Comparison of ENCODE assay signal across 25 cellular contexts in the genomic region with DNA sequence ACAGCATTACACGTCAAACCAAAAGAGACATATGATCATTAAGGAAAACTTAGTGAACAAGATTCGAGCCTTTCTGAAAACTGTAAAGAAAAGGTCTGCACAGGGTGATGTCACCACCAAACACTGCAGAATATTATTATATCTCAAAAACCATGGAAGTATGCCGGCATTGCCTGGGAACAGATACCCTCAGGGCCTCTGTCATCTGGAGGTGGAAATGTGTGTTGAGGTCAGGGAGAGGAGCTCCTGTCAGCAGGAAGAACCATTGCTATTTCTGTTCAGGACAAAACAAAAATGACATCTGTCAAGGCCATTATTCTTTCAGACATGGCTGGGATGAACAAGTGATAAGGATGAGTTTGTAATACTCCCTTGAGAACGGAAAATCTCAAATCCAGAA.
"Had no signal": no experiment of that assay in that cellular context is flagged by ENCODE, and none has a peak within 500 bp of the region (broad histone marks: within the 10 kb centered on the region; RNA-seq: fewer than 3 reads in every experiment).

No MANE protein-coding gene starts in this region.

- H3K27ac ChIP-seq: Peyer's patch had no signal

- H3K27me3 Mint-ChIP-seq: activated B cell treated with CpG ODN at 0.5 μM for 24 hours; activated CD4-positive, alpha-beta memory T cell treated with anti-CD3 and anti-CD28 coated beads for 36 hours; activated naive CD8-positive, alpha-beta T cell; activated T-helper 17 cell treated with anti-CD3 and anti-CD28 coated beads, Interleukin-2, amount 50 U/mL, for 72 hours; T-helper 17 cell had no signal

- H3K9me3 ChIP-seq: Peyer's patch had no signal

- H3K9me3 Mint-ChIP-seq: activated CD4-positive, alpha-beta memory T cell treated with anti-CD3 and anti-CD28 coated beads for 36 hours; activated naive CD4-positive, alpha-beta T cell treated with anti-CD3 and anti-CD28 coated beads for 36 hours; activated T-helper 17 cell treated with anti-CD3 and anti-CD28 coated beads, Interleukin-2, amount 50 U/mL, for 72 hours had no signal

- H3K36me3 ChIP-seq: Peyer's patch had no signal

- H3K4me1 Mint-ChIP-seq: activated B cell treated with CpG ODN at 0.5 μM for 24 hours; activated CD4-positive, alpha-beta T cell treated with anti-CD3 and anti-CD28 coated beads, Interleukin-2, amount 10 ng/mL, durations not matched to agents 24 days and 14 days; activated T-helper 17 cell treated with anti-CD3 and anti-CD28 coated beads, Interleukin-2, amount 50 U/mL, for 72 hours; T-helper 17 cell had no signal

- H3K27me3 ChIP-seq: Peyer's patch had no signal

- ATAC-seq: activated T-helper 17 cell treated with anti-CD3 and anti-CD28 coated beads, Interleukin-2, amount 50 U/mL, for 72 hours; T-helper 17 cell had no signal

- H3K4me3 Mint-ChIP-seq: activated B cell treated with CpG ODN at 0.5 μM for 24 hours; activated CD4-positive, alpha-beta memory T cell treated with anti-CD3 and anti-CD28 coated beads for 36 hours; activated CD4-positive, alpha-beta T cell treated with anti-CD3 and anti-CD28 coated beads, Interleukin-2, amount 10 ng/mL, durations not matched to agents 24 days and 14 days; activated naive CD4-positive, alpha-beta T cell treated with anti-CD3 and anti-CD28 coated beads for 36 hours; activated naive CD8-positive, alpha-beta T cell; activated T-helper 17 cell treated with anti-CD3 and anti-CD28 coated beads, Interleukin-2, amount 50 U/mL, for 72 hours; T-helper 17 cell had no signal

- H3K27ac Mint-ChIP-seq: activated B cell treated with CpG ODN at 0.5 μM for 24 hours; activated CD4-positive, alpha-beta memory T cell treated with anti-CD3 and anti-CD28 coated beads for 36 hours; activated CD4-positive, alpha-beta T cell treated with anti-CD3 and anti-CD28 coated beads, Interleukin-2, amount 10 ng/mL, durations not matched to agents 24 days and 14 days; activated naive CD4-positive, alpha-beta T cell treated with anti-CD3 and anti-CD28 coated beads for 36 hours; activated naive CD8-positive, alpha-beta T cell; activated T-helper 17 cell treated with anti-CD3 and anti-CD28 coated beads, Interleukin-2, amount 50 U/mL, for 72 hours; T-helper 17 cell had no signal

- DNase-seq: activated B cell treated with CpG ODN at 0.5 μM for 24 hours; activated CD4-positive, alpha-beta memory T cell treated with anti-CD3 and anti-CD28 coated beads for 36 hours; activated CD4-positive, alpha-beta T cell treated with anti-CD3 and anti-CD28 coated beads for 1 hour; activated CD4-positive, alpha-beta T cell treated with anti-CD3 and anti-CD28 coated beads, Interleukin-2, amount 10 ng/mL, durations not matched to agents 24 days and 14 days; activated CD8-positive, alpha-beta memory T cell treated with anti-CD3 and anti-CD28 coated beads for 24 hours; activated gamma-delta T cell; activated naive CD4-positive, alpha-beta T cell treated with anti-CD3 and anti-CD28 coated beads for 36 hours; activated T-cell treated with anti-CD3 and anti-CD28 coated beads, Interleukin-2, amount 50 U/mL, for 48 hours; KG1; NCI-H1092; NCI-H1417 treated with DMSO at 0.1 percent for 48 hours; NCI-H1694; NCI-H2029; NCI-H2107; NCI-H2171 treated with DMSO at 0.1 percent for 48 hours; NCI-H345; NCI-H510A; NCI-H526 treated with DMSO at 0.1 percent for 48 hours; NCI-H82; NK-92 treated with Interleukin-12 subunit alpha and Interleukin-12 subunit beta, amount 100 ng/mL, for 24 hours; Peyer's patch; T-helper 17 cell; T-helper 9 cell had no signal

- H3K4me1 ChIP-seq: Peyer's patch had no signal

- H3K36me3 Mint-ChIP-seq: activated naive CD8-positive, alpha-beta T cell had no signal

- H3K4me3 ChIP-seq: Peyer's patch had no signal
